ENCODE assay signal across 9 cellular contexts in the genomic region with DNA sequence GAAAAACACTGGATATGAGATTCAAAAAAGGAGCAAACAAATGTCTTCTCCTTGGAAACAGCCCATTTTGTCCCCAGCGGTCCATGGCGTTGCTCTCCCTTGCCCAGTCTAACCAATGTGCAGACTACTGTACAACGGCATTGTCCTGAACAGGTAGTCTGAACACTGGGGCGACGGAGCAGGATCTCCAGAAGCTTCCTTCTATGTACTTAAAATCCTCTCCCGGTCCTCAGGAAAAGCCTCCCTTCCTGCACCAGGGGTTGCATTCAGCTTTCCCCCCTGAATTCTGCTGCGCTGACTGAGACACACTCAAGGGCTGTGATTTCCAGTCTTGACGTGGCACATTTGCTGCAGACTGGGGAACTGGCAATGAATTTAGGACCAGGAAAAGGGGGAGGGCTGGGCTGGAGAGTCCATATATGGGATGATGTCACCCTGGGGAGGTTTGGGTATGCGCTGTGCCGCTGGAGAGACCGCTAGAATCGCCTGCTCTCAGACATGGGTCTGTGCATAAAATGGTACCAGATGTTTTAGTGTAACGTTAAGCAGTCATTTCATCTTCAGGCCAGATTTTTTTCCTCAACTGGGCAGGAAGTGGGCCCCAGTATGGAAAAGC.
DNase-seq lines count a peak whose midpoint lies in the region; ATAC-seq, FAIRE-seq and TF ChIP-seq lines count a peak whose summit lies in the region.
"Had no signal": no experiment of that assay in that cellular context is flagged by ENCODE, and none has a peak within 500 bp of the region (broad histone marks: within the 10 kb centered on the region; RNA-seq: fewer than 3 reads in every experiment).

No MANE protein-coding gene starts in this region.

- no peaks in the 10 kb centered on the region for H3K36me3 Mint-ChIP-seq in glutamatergic neuron (ENCODE audit: unreplicated experiment)
- H3K36me3 Mint-ChIP-seq in activated T-helper 1 cell treated with anti-CD3 and anti-CD28 coated beads, Interleukin-12 subunit alpha, Interleukin-12 subunit beta, Interleukin-2, Interleukin-4 antibody, amounts not matched to agents 30 ng/mL and 10 ng/mL and 1 ng/mL, durations not matched to agents 14 hours and 24 hours and 36 hours (ENCODE audit: low read depth): peaks cover 2% of the 10 kb centered on the region

- H3K4me3 Mint-ChIP-seq in glutamatergic neuron (ENCODE audit: unreplicated experiment): peak overlapping the region; percentile 25
- H3K4me3 Mint-ChIP-seq in activated T-helper 1 cell treated with anti-CD3 and anti-CD28 coated beads, Interleukin-12 subunit alpha, Interleukin-12 subunit beta, Interleukin-2, Interleukin-4 antibody, amounts not matched to agents 30 ng/mL and 10 ng/mL and 1 ng/mL, durations not matched to agents 14 hours and 24 hours and 36 hours: no peak overlapping the region

- H3K4me3 ChIP-seq in pancreas: peak overlapping the region in 1 of 4 donors; percentile 8

- H3K27me3 ChIP-seq in pancreas: no peaks in the 10 kb centered on the region

- H3K27me3 Mint-ChIP-seq in glutamatergic neuron (ENCODE audit: unreplicated experiment): no peaks in the 10 kb centered on the region
- no peaks in the 10 kb centered on the region for H3K27me3 Mint-ChIP-seq in activated T-helper 1 cell treated with anti-CD3 and anti-CD28 coated beads, Interleukin-12 subunit alpha, Interleukin-12 subunit beta, Interleukin-2, Interleukin-4 antibody, amounts not matched to agents 30 ng/mL and 10 ng/mL and 1 ng/mL, durations not matched to agents 14 hours and 24 hours and 36 hours (ENCODE audit: insufficient read depth)

- POLR2A ChIA-PET in GM10248 (lab: Yijun Ruan, JAX): no interaction called here

- no peak for TF ChIP-seq CTCF in glutamatergic neuron (IDR thresholded peaks at IDR 0.05; ENCODE audit: partially characterized antibody, unreplicated experiment)
- no peak for TF ChIP-seq CTCF in pancreas (IDR thresholded peaks at IDR 0.05)
- TF ChIP-seq CTCF in GM10248 (IDR thresholded peaks at IDR 0.05; ENCODE audit: control extremely low read depth, extremely low read depth, low read depth, missing control alignments): no peak

- DNase-seq in AG08396 (ENCODE audit: low spot score): peak; percentile 66
- DNase-seq in SK-N-DZ (ENCODE audit: low spot score): peak; percentile 24
- DNase-seq in glutamatergic neuron: peak; percentile 46
- DNase-seq in pancreas: peak in 4 of 6 donors; percentile 18 to 46 (median 24)
- no peak for DNase-seq in SW480 (ENCODE audit: low spot score)
- DNase-seq in activated naive CD4-positive, alpha-beta T cell (lab: John Stamatoyannopoulos, UW): no peak
- no peak for DNase-seq in activated T-helper 1 cell treated with anti-CD3 and anti-CD28 coated beads, Interleukin-12 subunit alpha, Interleukin-12 subunit beta, Interleukin-2, Interleukin-4 antibody, amounts not matched to agents 30 ng/mL and 10 ng/mL and 1 ng/mL, durations not matched to agents 14 hours and 24 hours and 36 hours (ENCODE audit: low spot score)
- no peak for DNase-seq in GM10248 (ENCODE audit: extremely low spot score)
- DNase-seq: NCI-H2029 treated with DMSO at 0.1 percent for 48 hours had no signal

- no peaks in the 10 kb centered on the region for H3K36me3 ChIP-seq in pancreas

- H3K27ac ChIP-seq in pancreas: peak overlapping the region in 2 of 4 donors; percentile 26 to 45

- no peaks in the 10 kb centered on the region for H3K9me3 Mint-ChIP-seq in glutamatergic neuron (ENCODE audit: unreplicated experiment)
- H3K9me3 Mint-ChIP-seq in activated T-helper 1 cell treated with anti-CD3 and anti-CD28 coated beads, Interleukin-12 subunit alpha, Interleukin-12 subunit beta, Interleukin-2, Interleukin-4 antibody, amounts not matched to agents 30 ng/mL and 10 ng/mL and 1 ng/mL, durations not matched to agents 14 hours and 24 hours and 36 hours: no peaks in the 10 kb centered on the region

- ATAC-seq in pancreas: peak in 3 of 4 donors; percentile 73 to 79 (median 75)

- intact Hi-C loops in pancreas (cut with DNase I): no loop called here
- intact Hi-C loops in activated T-helper 1 cell treated with anti-CD3 and anti-CD28 coated beads, Interleukin-12 subunit alpha, Interleukin-12 subunit beta, Interleukin-2, Interleukin-4 antibody, amounts not matched to agents 30 ng/mL and 10 ng/mL and 1 ng/mL, durations not matched to agents 14 hours and 24 hours and 36 hours (cut with micrococcal nuclease): no loop called here

- CTCF ChIA-PET in GM10248 (lab: Yijun Ruan, JAX): interaction anchor here (1.0 to 1.2 kb wide), 2 partner anchors 21 to 248 kb away, joined by 3 read pairs; no protein-coding TSS in a partner anchor

- no peak for FAIRE-seq in pancreas (lab: Jason Lieb, UNC)

- H3K4me1 Mint-ChIP-seq in glutamatergic neuron (ENCODE audit: low read depth, unreplicated experiment): peaks cover 19% of the 10 kb centered on the region
- peaks cover 13% of the 10 kb centered on the region for H3K4me1 Mint-ChIP-seq in activated T-helper 1 cell treated with anti-CD3 and anti-CD28 coated beads, Interleukin-12 subunit alpha, Interleukin-12 subunit beta, Interleukin-2, Interleukin-4 antibody, amounts not matched to agents 30 ng/mL and 10 ng/mL and 1 ng/mL, durations not matched to agents 14 hours and 24 hours and 36 hours (ENCODE audit: low read depth)

- H3K9me3 ChIP-seq in pancreas: no peaks in the 10 kb centered on the region

- H3K4me1 ChIP-seq in pancreas: peaks cover 0 to 9% (median 4%) of the 10 kb centered on the region in 3 donors

- WGBS in pancreas, 2 donors: 88 to 95% methylated on average over 13 of the region's 13 CpGs

- peak overlapping the region; percentile 35 for H3K27ac Mint-ChIP-seq in glutamatergic neuron (ENCODE audit: unreplicated experiment)
- H3K27ac Mint-ChIP-seq in activated T-helper 1 cell treated with anti-CD3 and anti-CD28 coated beads, Interleukin-12 subunit alpha, Interleukin-12 subunit beta, Interleukin-2, Interleukin-4 antibody, amounts not matched to agents 30 ng/mL and 10 ng/mL and 1 ng/mL, durations not matched to agents 14 hours and 24 hours and 36 hours: no peak overlapping the region

Comparison
In these comparisons a context has a peak if more than half of its experiments do, and no peak if none do; other contexts are left out.
1. DNase-seq: peak in AG08396 (single experiment), SK-N-DZ (single experiment), glutamatergic neuron (single experiment) and pancreas (4 of 6); none in SW480 (single experiment), activated naive CD4-positive, alpha-beta T cell (0 of 4), activated T-helper 1 cell treated with anti-CD3 and anti-CD28 coated beads, Interleukin-12 subunit alpha, Interleukin-12 subunit beta, Interleukin-2, Interleukin-4 antibody, amounts not matched to agents 30 ng/mL and 10 ng/mL and 1 ng/mL, durations not matched to agents 14 hours and 24 hours and 36 hours (single experiment) and GM10248 (single experiment).